Comparison of ENCODE assay signal across 10 cellular contexts in genomic region chr5:111252799-111253564, GRCh38. TPM values are rescaled to one million over a fixed set of nuclear protein-coding genes. Genes with fewer than 3 reads are reported as not detected.
A peak's percentile ranks its signal among the peaks of the same experiment; 100 is the strongest.
DNase-seq lines count a peak whose midpoint lies in the region; ATAC-seq and TF ChIP-seq lines count a peak whose summit lies in the region.
"Had no signal": no experiment of that assay in that cellular context is flagged by ENCODE, and none has a peak within 500 bp of the region (broad histone marks: within the 10 kb centered on the region; RNA-seq: fewer than 3 reads in every experiment).

No MANE protein-coding gene starts in this region.

- peaks cover 71% of the 10 kb centered on the region for H3K4me1 Mint-ChIP-seq in activated T-helper 2 cell treated with anti-CD3 and anti-CD28 coated beads, Interferon-gamma antibody, Interleukin-2, Interleukin-4, amounts not matched to agents 10 μg/mL and 5 μg/mL and 100 μg/mL, durations not matched to agents 14 hours and 24 hours and 36 hours (ENCODE audit: low read depth)
- H3K4me1 Mint-ChIP-seq: endodermal cell had no signal

- peaks cover 11% of the 10 kb centered on the region for H3K9me3 Mint-ChIP-seq in activated T-helper 2 cell treated with anti-CD3 and anti-CD28 coated beads, Interferon-gamma antibody, Interleukin-2, Interleukin-4, amounts not matched to agents 10 μg/mL and 5 μg/mL and 100 μg/mL, durations not matched to agents 14 hours and 24 hours and 36 hours

- H3K36me3 ChIP-seq in Peyer's patch (no peaks in the 10 kb centered on the region), thyroid gland (no peaks in the 10 kb centered on the region), right lobe of liver (no peaks in the 10 kb centered on the region)

- intact Hi-C loops in activated T-helper 2 cell treated with anti-CD3 and anti-CD28 coated beads, Interferon-gamma antibody, Interleukin-2, Interleukin-4, amounts not matched to agents 10 μg/mL and 5 μg/mL and 100 μg/mL, durations not matched to agents 14 hours and 24 hours and 36 hours (cut with micrococcal nuclease), result no loop called here
- intact Hi-C loops in thyroid gland (cut with DNase I), result no loop called here
- intact Hi-C loops in right lobe of liver (cut with DNase I), result no loop called here

- H3K27ac Mint-ChIP-seq in activated T-helper 2 cell treated with anti-CD3 and anti-CD28 coated beads, Interferon-gamma antibody, Interleukin-2, Interleukin-4, amounts not matched to agents 10 μg/mL and 5 μg/mL and 100 μg/mL, durations not matched to agents 14 hours and 24 hours and 36 hours, result peak overlapping the region; percentile 70
- H3K27ac Mint-ChIP-seq: activated B cell treated with CpG ODN at 0.5 μM for 24 hours, endodermal cell had no signal

- peaks cover 46% of the 10 kb centered on the region for H3K36me3 Mint-ChIP-seq in activated T-helper 2 cell treated with anti-CD3 and anti-CD28 coated beads, Interferon-gamma antibody, Interleukin-2, Interleukin-4, amounts not matched to agents 10 μg/mL and 5 μg/mL and 100 μg/mL, durations not matched to agents 14 hours and 24 hours and 36 hours (ENCODE audit: low read depth)

- H3K27me3 ChIP-seq in Peyer's patch, result no peaks in the 10 kb centered on the region
- no peaks in the 10 kb centered on the region for H3K27me3 ChIP-seq in thyroid gland
- no peaks in the 10 kb centered on the region for H3K27me3 ChIP-seq in right lobe of liver

- H3K27ac ChIP-seq in Peyer's patch (no peak overlapping the region), thyroid gland (no peak overlapping the region), right lobe of liver (no peak overlapping the region)

- TF ChIP-seq POLR2A in Peyer's patch (IDR thresholded peaks at IDR 0.05) (no peak), thyroid gland (IDR thresholded peaks at IDR 0.05) (no peak), right lobe of liver (IDR thresholded peaks at IDR 0.05) (no peak)

- WGBS in thyroid gland, 2 donors, result 63 to 84% methylated on average over 5 of the region's 5 CpGs
- 65% methylated on average over 2 of the region's 5 CpGs for WGBS in right lobe of liver (ENCODE audit: insufficient coverage, low coverage, low lambda C conversion rate, missing lambda C conversion rate)

- H3K4me3 ChIP-seq in Peyer's patch (no peak overlapping the region), thyroid gland (replicated peaks in 1 of 3) (no peak overlapping the region), right lobe of liver (no peak overlapping the region)

- H3K9me3 ChIP-seq in Peyer's patch (no peaks in the 10 kb centered on the region), thyroid gland (no peaks in the 10 kb centered on the region), right lobe of liver (no peaks in the 10 kb centered on the region)

- peaks cover 0 to 3% (median 0%) of the 10 kb centered on the region in 4 donors for H3K4me1 ChIP-seq in Peyer's patch
- H3K4me1 ChIP-seq in thyroid gland, result no peaks in the 10 kb centered on the region
- H3K4me1 ChIP-seq in right lobe of liver, result no peaks in the 10 kb centered on the region

- ATAC-seq in GM18499 (IDR thresholded peaks at IDR 0.05; ENCODE audit: insufficient read depth, unreplicated experiment), result peak; percentile 38
- ATAC-seq in GM19452 (IDR thresholded peaks at IDR 0.05; ENCODE audit: unreplicated experiment), result peak; percentile 48
- ATAC-seq in HG03095 (IDR thresholded peaks at IDR 0.05; ENCODE audit: unreplicated experiment), result peak; percentile 77
- no peak for ATAC-seq in right lobe of liver

- H3K27me3 Mint-ChIP-seq in activated T-helper 2 cell treated with anti-CD3 and anti-CD28 coated beads, Interferon-gamma antibody, Interleukin-2, Interleukin-4, amounts not matched to agents 10 μg/mL and 5 μg/mL and 100 μg/mL, durations not matched to agents 14 hours and 24 hours and 36 hours (ENCODE audit: low read depth), result no peaks in the 10 kb centered on the region
- H3K27me3 Mint-ChIP-seq: activated B cell treated with CpG ODN at 0.5 μM for 24 hours had no signal

- no peak for DNase-seq in activated T-helper 2 cell treated with anti-CD3 and anti-CD28 coated beads, Interferon-gamma antibody, Interleukin-2, Interleukin-4, amounts not matched to agents 10 μg/mL and 5 μg/mL and 100 μg/mL, durations not matched to agents 14 hours and 24 hours and 36 hours (ENCODE audit: low spot score)
- DNase-seq in Peyer's patch (no peak), thyroid gland (no peak), NCI-H345 treated with DMSO at 0.1 percent for 48 hours (lab: John Stamatoyannopoulos, UW; ENCODE audit: unreplicated experiment) (no peak), right lobe of liver (no peak)
- DNase-seq: activated B cell treated with CpG ODN at 0.5 μM for 24 hours, endodermal cell had no signal

- peak overlapping the region; percentile 1 for H3K4me3 Mint-ChIP-seq in activated T-helper 2 cell treated with anti-CD3 and anti-CD28 coated beads, Interferon-gamma antibody, Interleukin-2, Interleukin-4, amounts not matched to agents 10 μg/mL and 5 μg/mL and 100 μg/mL, durations not matched to agents 14 hours and 24 hours and 36 hours (ENCODE audit: low read depth)
- H3K4me3 Mint-ChIP-seq: activated B cell treated with CpG ODN at 0.5 μM for 24 hours, endodermal cell had no signal

- TF ChIP-seq CTCF in Peyer's patch (IDR thresholded peaks at IDR 0.05), result no peak
- TF ChIP-seq CTCF in thyroid gland (IDR thresholded peaks at IDR 0.05), result no peak
- TF ChIP-seq CTCF in right lobe of liver (IDR thresholded peaks at IDR 0.05), result no peak

RNA-seq across cellular contexts. Expression of gene CAMK4, which starts 28.8 kb away (rescaled TPM):
- 71.8 and 76.7 TPM in 2 replicates for total RNA-seq in activated T-helper 2 cell treated with anti-CD3 and anti-CD28 coated beads, Interferon-gamma antibody, Interleukin-2, Interleukin-4, amounts not matched to agents 10 μg/mL and 5 μg/mL and 100 μg/mL, durations not matched to agents 14 hours and 24 hours and 36 hours
- total RNA-seq in Peyer's patch (10 to 100 TPM in 1 of 4 donors, 1 to 10 TPM in 3; 3.5 to 38.8 (median 6.2) TPM), thyroid gland (1 to 10 TPM in 3 of 4 donors, under 1 TPM in 1; 0.45 to 2.5 (median 1.4) TPM), right lobe of liver (1 to 10 TPM in 3 of 6 experiments, under 1 TPM in 3; 0.81 to 4.3 (median 1.3) TPM)

Comparison
In these comparisons a context has a peak if more than half of its experiments do, and no peak if none do; other contexts are left out.
1. ATAC-seq: peak in GM18499 (single experiment), GM19452 (single experiment) and HG03095 (single experiment); none in right lobe of liver (0 of 4).